Comparison of ENCODE assay signal across 12 cellular contexts in genomic region chr5:124289641-124290201, GRCh38.
DNase-seq lines count a peak whose midpoint lies in the region; ATAC-seq and TF ChIP-seq lines count a peak whose summit lies in the region.
"Had no signal": no experiment of that assay in that cellular context is flagged by ENCODE, and none has a peak within 500 bp of the region (broad histone marks: within the 10 kb centered on the region; RNA-seq: fewer than 3 reads in every experiment).

No MANE protein-coding gene starts in this region.

- no peak for TF ChIP-seq CTCF in Panc1 (IDR thresholded peaks at IDR 0.05)

- CTCF ChIA-PET in Panc1 (lab: Charles Lee): no interaction called here

- intact Hi-C loops in Panc1 (cut with micrococcal nuclease; ENCODE audit: unreplicated experiment): no loop called here
- intact Hi-C loops in right cardiac atrium (cut with DNase I): no loop called here

- ATAC-seq in Panc1 (no peak), right cardiac atrium (peak; percentile 11 to 41)
- ATAC-seq: activated CD4-positive, alpha-beta T cell treated with anti-CD3 and anti-CD28 coated beads for 36 hours; GM12878 had no signal

- POLR2A ChIA-PET in Panc1 (lab: Charles Lee): no interaction called here

- H3K27ac ChIP-seq in Panc1 (ENCODE audit: low read length): 0 out of 2 replicates have a peak overlapping the region, but pooled peaks have one; percentile 13
- peak overlapping the region; percentile 53 for H3K27ac ChIP-seq in right cardiac atrium (ENCODE audit: low read length)

- no TSS peak for BruUV-seq in Panc1 (replicated peaks; lab: Mats Ljungman, UMichigan)

- no peak overlapping the region for H3K4me3 ChIP-seq in Panc1 (ENCODE audit: low read depth in 2 of 2, low read length in 2 of 2)
- H3K4me3 ChIP-seq in right cardiac atrium (ENCODE audit: low read length): no peak overlapping the region
- H3K4me3 ChIP-seq: GM12878 had no signal

- 63% methylated on average over 2 of the region's 2 CpGs for WGBS in right cardiac atrium

- H3K27me3 ChIP-seq in Panc1 (ENCODE audit: control insufficient read depth, insufficient read depth, low read length): no peaks in the 10 kb centered on the region
- no peaks in the 10 kb centered on the region for H3K27me3 ChIP-seq in right cardiac atrium (ENCODE audit: control insufficient read depth, insufficient read depth)

- no peaks in the 10 kb centered on the region for H3K4me1 ChIP-seq in Panc1 (ENCODE audit: control insufficient read depth, insufficient read depth, low read length)
- no peaks in the 10 kb centered on the region for H3K4me1 ChIP-seq in right cardiac atrium (ENCODE audit: control insufficient read depth, insufficient read depth, low read length)

- H3K9me3 ChIP-seq in Panc1 (ENCODE audit: control insufficient read depth, insufficient read depth, low read depth, low read length) (no peaks in the 10 kb centered on the region), right cardiac atrium (ENCODE audit: control insufficient read depth, low read length) (no peaks in the 10 kb centered on the region)

- H3K36me3 ChIP-seq in Panc1 (ENCODE audit: control insufficient read depth, insufficient read depth, low read length): no peaks in the 10 kb centered on the region

- in situ Hi-C loops in Panc1 (cut with HindIII; ENCODE audit: low pct_unique_long_range_greater_than_20kb, low sequenced_read_pairs): no loop called here

- DNase-seq in DMS 273 (lab: John Stamatoyannopoulos, UW; ENCODE audit: unreplicated experiment): peak; percentile 76
- no peak for DNase-seq in DMS 273 treated with DMSO at 0.1 percent for 48 hours (lab: John Stamatoyannopoulos, UW)
- DNase-seq in Panc1 (ENCODE audit: low read depth, low spot score): no peak
- peak in 1 of 3 donors; percentile 46 for DNase-seq in right cardiac atrium
- peak; percentile 79 for DNase-seq in superior temporal gyrus (ENCODE audit: extremely low spot score)
- no peak for DNase-seq in RPMI8226
- DNase-seq in stimulated activated CD4-positive, alpha-beta T cell treated with anti-CD3 and anti-CD28 coated beads, Interleukin-1b, Interleukin-23, amount 100 ng/mL, for 48 hours: no peak
- DNase-seq in KG1 (lab: John Stamatoyannopoulos, UW): no peak
- DNase-seq: activated CD4-positive, alpha-beta T cell treated with anti-CD3 and anti-CD28 coated beads for 36 hours; amniotic stem cell; foreskin melanocyte had no signal

Comparison
In these comparisons a context has a peak if more than half of its experiments do, and no peak if none do; other contexts are left out.
1. DNase-seq: peak in DMS 273 (single experiment) and superior temporal gyrus (single experiment); none in DMS 273 treated with DMSO at 0.1 percent for 48 hours (single experiment), Panc1 (single experiment), RPMI8226 (single experiment), stimulated activated CD4-positive, alpha-beta T cell treated with anti-CD3 and anti-CD28 coated beads, Interleukin-1b, Interleukin-23, amount 100 ng/mL, for 48 hours (single experiment) and KG1 (single experiment).